17 cellular contexts compared by ENCODE assay signal in the genomic region with DNA sequence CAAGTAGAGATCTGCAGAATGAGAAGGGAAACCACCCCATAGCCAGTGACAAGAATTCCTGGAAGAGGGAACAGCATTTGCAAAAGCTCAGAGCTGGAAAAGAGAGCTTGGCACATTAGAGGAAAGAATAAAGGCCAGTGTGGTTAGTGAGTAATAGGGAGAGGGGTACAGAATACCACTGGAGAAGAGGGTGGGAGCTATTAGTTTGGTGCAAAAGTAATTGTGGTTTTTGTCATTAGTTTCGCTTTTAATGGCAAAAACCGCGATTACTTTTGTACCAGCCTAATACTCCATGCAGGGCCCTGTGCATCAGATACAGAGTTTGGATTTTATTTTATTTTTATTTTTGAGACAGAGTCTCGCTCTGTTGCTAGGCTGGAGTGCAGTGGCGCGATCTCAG. TPM values are rescaled to one million over a fixed set of nuclear protein-coding genes. Genes with fewer than 3 reads are reported as not detected.
A peak's percentile ranks its signal among the peaks of the same experiment; 100 is the strongest.
DNase-seq lines count a peak whose midpoint lies in the region; ATAC-seq lines count a peak whose summit lies in the region.
"Had no signal": no experiment of that assay in that cellular context is flagged by ENCODE, and none has a peak within 500 bp of the region (broad histone marks: within the 10 kb centered on the region; RNA-seq: fewer than 3 reads in every experiment).

No MANE protein-coding gene starts in this region.

- H3K9me3 Mint-ChIP-seq in activated T-cell treated with anti-CD3 and anti-CD28 coated beads, Interleukin-2, amount 50 U/mL, for 4 hours, result no peaks in the 10 kb centered on the region
- H3K9me3 Mint-ChIP-seq in IgD-negative memory B cell, result no peaks in the 10 kb centered on the region
- no peaks in the 10 kb centered on the region for H3K9me3 Mint-ChIP-seq in stimulated activated naive B cell treated with anti-CD40 and anti-IgM and Interleukin-4, amounts not matched to agents 10 μg/mL and 1 μg/mL and 100 μg/mL, for 72 hours
- no peaks in the 10 kb centered on the region for H3K9me3 Mint-ChIP-seq in activated T-helper 1 cell treated with anti-CD3 and anti-CD28 coated beads, Interleukin-12 subunit alpha, Interleukin-12 subunit beta, Interleukin-2, Interleukin-4 antibody, amounts not matched to agents 30 ng/mL and 10 ng/mL and 1 ng/mL, durations not matched to agents 14 hours and 24 hours and 36 hours
- H3K9me3 Mint-ChIP-seq: activated CD4-positive, alpha-beta memory T cell treated with anti-CD3 and anti-CD28 coated beads for 36 hours; activated naive CD8-positive, alpha-beta T cell treated with anti-CD3 and anti-CD28 coated beads for 36 hours had no signal

- ATAC-seq in activated T-cell treated with anti-CD3 and anti-CD28 coated beads, Interleukin-2, amount 50 U/mL, for 4 hours, result no peak
- peak; percentile 64 for ATAC-seq in GM19463 (IDR thresholded peaks at IDR 0.05; ENCODE audit: unreplicated experiment)
- ATAC-seq in stimulated activated naive B cell treated with anti-CD40 and anti-IgM and Interleukin-4, amounts not matched to agents 10 μg/mL and 1 μg/mL and 100 μg/mL, for 72 hours (replicated peaks), result peak; percentile 31 to 62
- ATAC-seq: body of pancreas had no signal

- H3K36me3 Mint-ChIP-seq in activated T-cell treated with anti-CD3 and anti-CD28 coated beads, Interleukin-2, amount 50 U/mL, for 4 hours (ENCODE audit: insufficient read depth), result no peaks in the 10 kb centered on the region
- peaks cover 7% of the 10 kb centered on the region for H3K36me3 Mint-ChIP-seq in IgD-negative memory B cell
- peaks cover 2 to 14% of the 10 kb centered on the region in 2 donors for H3K36me3 Mint-ChIP-seq in stimulated activated naive B cell treated with anti-CD40 and anti-IgM and Interleukin-4, amounts not matched to agents 10 μg/mL and 1 μg/mL and 100 μg/mL, for 72 hours
- no peaks in the 10 kb centered on the region for H3K36me3 Mint-ChIP-seq in activated T-helper 1 cell treated with anti-CD3 and anti-CD28 coated beads, Interleukin-12 subunit alpha, Interleukin-12 subunit beta, Interleukin-2, Interleukin-4 antibody, amounts not matched to agents 30 ng/mL and 10 ng/mL and 1 ng/mL, durations not matched to agents 14 hours and 24 hours and 36 hours (ENCODE audit: low read depth)
- H3K36me3 Mint-ChIP-seq: activated CD4-positive, alpha-beta memory T cell treated with anti-CD3 and anti-CD28 coated beads for 36 hours; activated naive CD8-positive, alpha-beta T cell treated with anti-CD3 and anti-CD28 coated beads for 36 hours had no signal

- no peaks in the 10 kb centered on the region for H3K27me3 Mint-ChIP-seq in activated T-cell treated with anti-CD3 and anti-CD28 coated beads, Interleukin-2, amount 50 U/mL, for 4 hours (ENCODE audit: low read depth)
- H3K27me3 Mint-ChIP-seq in IgD-negative memory B cell, result peaks cover 17% of the 10 kb centered on the region
- H3K27me3 Mint-ChIP-seq in stimulated activated naive B cell treated with anti-CD40 and anti-IgM and Interleukin-4, amounts not matched to agents 10 μg/mL and 1 μg/mL and 100 μg/mL, for 72 hours, result no peaks in the 10 kb centered on the region
- H3K27me3 Mint-ChIP-seq in activated T-helper 1 cell treated with anti-CD3 and anti-CD28 coated beads, Interleukin-12 subunit alpha, Interleukin-12 subunit beta, Interleukin-2, Interleukin-4 antibody, amounts not matched to agents 30 ng/mL and 10 ng/mL and 1 ng/mL, durations not matched to agents 14 hours and 24 hours and 36 hours (ENCODE audit: insufficient read depth), result no peaks in the 10 kb centered on the region
- H3K27me3 Mint-ChIP-seq: activated CD4-positive, alpha-beta memory T cell treated with anti-CD3 and anti-CD28 coated beads for 36 hours; activated naive CD8-positive, alpha-beta T cell treated with anti-CD3 and anti-CD28 coated beads for 36 hours had no signal

- H3K4me3 Mint-ChIP-seq in activated T-cell treated with anti-CD3 and anti-CD28 coated beads, Interleukin-2, amount 50 U/mL, for 4 hours, result peak overlapping the region; percentile 48
- H3K4me3 Mint-ChIP-seq in IgD-negative memory B cell, result peak overlapping the region in 3 of 4 donors; percentile 1 to 92 (median 90)
- H3K4me3 Mint-ChIP-seq in stimulated activated naive B cell treated with anti-CD40 and anti-IgM and Interleukin-4, amounts not matched to agents 10 μg/mL and 1 μg/mL and 100 μg/mL, for 72 hours, result peak overlapping the region in 1 of 2 donors; percentile 47
- no peak overlapping the region for H3K4me3 Mint-ChIP-seq in activated T-helper 1 cell treated with anti-CD3 and anti-CD28 coated beads, Interleukin-12 subunit alpha, Interleukin-12 subunit beta, Interleukin-2, Interleukin-4 antibody, amounts not matched to agents 30 ng/mL and 10 ng/mL and 1 ng/mL, durations not matched to agents 14 hours and 24 hours and 36 hours
- H3K4me3 Mint-ChIP-seq: activated CD4-positive, alpha-beta memory T cell treated with anti-CD3 and anti-CD28 coated beads for 36 hours; activated naive CD8-positive, alpha-beta T cell treated with anti-CD3 and anti-CD28 coated beads for 36 hours had no signal

- DNase-seq in activated T-cell treated with anti-CD3 and anti-CD28 coated beads, Interleukin-2, amount 50 U/mL, for 4 hours, result no peak
- no peak for DNase-seq in activated T-cell treated with anti-CD3 and anti-CD28 coated beads, Interleukin-2, amount 50 U/mL, for 1 hour
- DNase-seq in stimulated activated naive B cell treated with anti-CD40 and anti-IgM and Interleukin-4, amounts not matched to agents 10 μg/mL and 1 μg/mL and 100 μg/mL, for 72 hours, result no peak
- DNase-seq in activated T-helper 1 cell treated with anti-CD3 and anti-CD28 coated beads, Interleukin-12 subunit alpha, Interleukin-12 subunit beta, Interleukin-2, Interleukin-4 antibody, amounts not matched to agents 30 ng/mL and 10 ng/mL and 1 ng/mL, durations not matched to agents 14 hours and 24 hours and 36 hours (ENCODE audit: low spot score), result no peak
- DNase-seq in NCI-H748 treated with DMSO at 0.1 percent for 48 hours (lab: John Stamatoyannopoulos, UW) (no peak), hypothalamus (lab: John Stamatoyannopoulos, UW) (no peak)
- DNase-seq: activated CD4-positive, alpha-beta memory T cell treated with anti-CD3 and anti-CD28 coated beads for 36 hours; activated naive CD8-positive, alpha-beta T cell treated with anti-CD3 and anti-CD28 coated beads for 36 hours; body of pancreas; DMS 273 treated with DMSO at 0.1 percent for 48 hours; H7; NCI-H1105; NCI-H2081; nucleus accumbens; stimulated activated CD4-positive, alpha-beta T cell treated with anti-CD3 and anti-CD28 coated beads, Interleukin-4, amount 100 ng/mL, for 4 hours had no signal

- intact Hi-C loops in activated T-helper 1 cell treated with anti-CD3 and anti-CD28 coated beads, Interleukin-12 subunit alpha, Interleukin-12 subunit beta, Interleukin-2, Interleukin-4 antibody, amounts not matched to agents 30 ng/mL and 10 ng/mL and 1 ng/mL, durations not matched to agents 14 hours and 24 hours and 36 hours (cut with micrococcal nuclease), result no loop called here

- H3K4me1 Mint-ChIP-seq in activated T-cell treated with anti-CD3 and anti-CD28 coated beads, Interleukin-2, amount 50 U/mL, for 4 hours (ENCODE audit: low read depth), result peaks cover 14% of the 10 kb centered on the region
- peaks cover 15 to 17% (median 16%) of the 10 kb centered on the region in 3 donors for H3K4me1 Mint-ChIP-seq in IgD-negative memory B cell
- H3K4me1 Mint-ChIP-seq in stimulated activated naive B cell treated with anti-CD40 and anti-IgM and Interleukin-4, amounts not matched to agents 10 μg/mL and 1 μg/mL and 100 μg/mL, for 72 hours, result peaks cover 7 to 12% of the 10 kb centered on the region in 2 donors
- peaks cover 15% of the 10 kb centered on the region for H3K4me1 Mint-ChIP-seq in activated T-helper 1 cell treated with anti-CD3 and anti-CD28 coated beads, Interleukin-12 subunit alpha, Interleukin-12 subunit beta, Interleukin-2, Interleukin-4 antibody, amounts not matched to agents 30 ng/mL and 10 ng/mL and 1 ng/mL, durations not matched to agents 14 hours and 24 hours and 36 hours (ENCODE audit: low read depth)

- H3K27ac Mint-ChIP-seq in IgD-negative memory B cell, result peak overlapping the region in 2 of 3 donors; percentile 1 to 51
- H3K27ac Mint-ChIP-seq in stimulated activated naive B cell treated with anti-CD40 and anti-IgM and Interleukin-4, amounts not matched to agents 10 μg/mL and 1 μg/mL and 100 μg/mL, for 72 hours, result peak overlapping the region; percentile 20
- no peak overlapping the region for H3K27ac Mint-ChIP-seq in activated T-helper 1 cell treated with anti-CD3 and anti-CD28 coated beads, Interleukin-12 subunit alpha, Interleukin-12 subunit beta, Interleukin-2, Interleukin-4 antibody, amounts not matched to agents 30 ng/mL and 10 ng/mL and 1 ng/mL, durations not matched to agents 14 hours and 24 hours and 36 hours
- H3K27ac Mint-ChIP-seq: activated CD4-positive, alpha-beta memory T cell treated with anti-CD3 and anti-CD28 coated beads for 36 hours; activated naive CD8-positive, alpha-beta T cell treated with anti-CD3 and anti-CD28 coated beads for 36 hours had no signal

RNA-seq across cellular contexts. Expression of gene SLC24A1, which starts 9.8 kb away (rescaled TPM):
- total RNA-seq in activated T-cell treated with anti-CD3 and anti-CD28 coated beads, Interleukin-2, amount 50 U/mL, for 4 hours, result 1 to 10 TPM; 3.2 to 3.4 (median 3.3) TPM
- polyA plus RNA-seq in IgD-negative memory B cell, result 2.0 TPM
- total RNA-seq in activated T-helper 1 cell treated with anti-CD3 and anti-CD28 coated beads, Interleukin-12 subunit alpha, Interleukin-12 subunit beta, Interleukin-2, Interleukin-4 antibody, amounts not matched to agents 30 ng/mL and 10 ng/mL and 1 ng/mL, durations not matched to agents 14 hours and 24 hours and 36 hours, result 4.4 and 5.0 TPM in 2 replicates

RNA-seq across cellular contexts. Expression of gene INTS14, which starts 20.6 kb away (rescaled TPM):
- 10 to 100 TPM; 58.1 to 65.6 (median 64.4) TPM for total RNA-seq in activated T-cell treated with anti-CD3 and anti-CD28 coated beads, Interleukin-2, amount 50 U/mL, for 4 hours
- polyA plus RNA-seq in IgD-negative memory B cell, result 24.3 TPM
- 47.4 and 53.3 TPM in 2 replicates for total RNA-seq in activated T-helper 1 cell treated with anti-CD3 and anti-CD28 coated beads, Interleukin-12 subunit alpha, Interleukin-12 subunit beta, Interleukin-2, Interleukin-4 antibody, amounts not matched to agents 30 ng/mL and 10 ng/mL and 1 ng/mL, durations not matched to agents 14 hours and 24 hours and 36 hours

Comparison
In these comparisons a context has a peak if more than half of its experiments do, and no peak if none do; other contexts are left out.
1. ATAC-seq: peak in GM19463 (single experiment) and stimulated activated naive B cell treated with anti-CD40 and anti-IgM and Interleukin-4, amounts not matched to agents 10 μg/mL and 1 μg/mL and 100 μg/mL, for 72 hours (2 of 2); none in activated T-cell treated with anti-CD3 and anti-CD28 coated beads, Interleukin-2, amount 50 U/mL, for 4 hours (0 of 2).